Comparison of ENCODE assay signal across 8 cellular contexts in the genomic region with DNA sequence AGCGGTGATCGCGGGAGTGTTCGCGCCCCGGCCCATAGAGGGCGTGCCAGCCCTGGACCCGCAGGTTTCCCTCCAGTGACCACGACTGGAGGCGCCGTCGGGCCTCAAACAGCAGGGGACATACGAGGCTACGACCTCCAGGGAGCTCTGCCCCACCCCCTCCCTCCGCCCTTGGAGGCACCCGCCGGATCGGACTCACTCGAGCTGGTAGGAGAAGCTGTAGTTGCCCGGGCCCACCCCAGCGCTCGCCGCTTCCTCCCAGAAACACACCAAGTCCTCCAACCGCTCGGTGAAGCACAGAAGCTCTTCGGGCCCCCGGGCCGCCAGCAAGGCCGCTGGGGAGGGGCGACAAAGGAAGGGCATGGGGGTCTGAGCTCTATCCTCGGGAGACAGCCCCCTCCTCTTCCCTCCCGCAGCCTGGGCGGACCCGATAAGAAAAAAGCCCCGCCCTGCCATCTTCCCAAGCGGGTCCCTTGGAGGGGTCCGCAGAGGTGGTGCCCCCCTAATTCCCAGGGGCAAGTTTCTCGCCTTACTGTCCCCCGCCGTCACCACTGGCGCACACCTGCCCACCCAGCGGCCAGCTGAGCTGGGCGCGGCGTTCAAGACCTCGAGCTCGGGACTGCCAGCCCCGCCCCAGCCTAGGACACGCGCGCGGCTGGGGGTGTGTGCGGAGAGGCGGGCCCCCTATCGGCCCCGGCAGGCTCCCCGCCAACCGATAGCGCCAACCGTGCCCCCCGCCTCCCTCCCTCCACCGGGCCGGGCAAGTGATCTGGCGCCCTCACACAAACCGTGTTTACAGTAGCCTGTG. TPM values are rescaled to one million over a fixed set of nuclear protein-coding genes. Genes with fewer than 3 reads are reported as not detected.
DNase-seq lines count a peak whose midpoint lies in the region; ATAC-seq, FAIRE-seq and TF ChIP-seq lines count a peak whose summit lies in the region.

No MANE protein-coding gene starts in this region.

- H3K4me1 ChIP-seq in SJSA1 (replicated peaks) (peaks cover 43% of the 10 kb centered on the region), K562 (replicated peaks in 1 of 2; ENCODE audit: control insufficient read depth in 2 of 2, insufficient read depth in 2 of 2, low read length in 2 of 2) (peaks cover 8 to 50% of the 10 kb centered on the region in 2 experiments; a peak in 3 of 5 replicates)

- DNase-seq in CD1c-positive myeloid dendritic cell (ENCODE audit: extremely low spot score): peak; percentile 55
- DNase-seq in HTR-8/SVneo (ENCODE audit: insufficient read length, low spot score): peak; percentile 53
- DNase-seq in SJSA1 (ENCODE audit: low read depth in 1 of 2, low spot score in 2 of 2): peak in 1 of 2 experiments; percentile 59
- DNase-seq in K562 (ENCODE audit: extremely low read depth in 1 of 4, low spot score in 3 of 4): peak; percentile 88 to 95 (median 88)
- DNase-seq in islet precursor cell: peak; percentile 91
- DNase-seq in stimulated activated CD4-positive, alpha-beta T cell treated with anti-CD3 and anti-CD28 coated beads, Interleukin-4, amount 100 ng/mL, for 48 hours (ENCODE audit: low read depth in 2 of 2): peak; percentile 42 to 57

- H3K9me3 ChIP-seq in SJSA1 (replicated peaks) (no peaks in the 10 kb centered on the region), K562 (replicated peaks; ENCODE audit: control insufficient read depth, insufficient read depth, low read depth, low read length) (no peaks in the 10 kb centered on the region)

- peaks cover 3% of the 10 kb centered on the region for H3K9me1 ChIP-seq in K562 (ENCODE audit: control insufficient read depth, insufficient read depth, low read length)

- peak; percentile 44; the same call in 1 of the 2 replicates for TF ChIP-seq POLR2A in K562 (conservative IDR thresholded peaks at IDR 0.05)

- peaks cover 16% of the 10 kb centered on the region; the same call in 2 of the 3 replicates for H3K79me2 ChIP-seq in K562 (ENCODE audit: control insufficient read depth, insufficient read depth, low read length)

- H3K27ac ChIP-seq in SJSA1 (no peak overlapping the region), K562 (ENCODE audit: extremely low read depth, low read depth, low read length) (peak overlapping the region; percentile 70)

- peak overlapping the region; percentile 64 to 91 for H3K9ac ChIP-seq in K562 (ENCODE audit: insufficient read depth in 1 of 2, low read depth in 2 of 2, low read length in 2 of 2)

- peaks cover 12% of the 10 kb centered on the region for H3K27me3 ChIP-seq in SJSA1 (replicated peaks)
- H3K27me3 ChIP-seq in K562 (ENCODE audit: control insufficient read depth in 2 of 2, insufficient read depth in 2 of 2, low read length in 2 of 2): no peaks in the 10 kb centered on the region

- FAIRE-seq in HTR-8/SVneo (lab: Jason Lieb, UNC) (no peak), K562 (lab: Jason Lieb, UNC) (peak; percentile 92)

- peak; percentile 56 to 83 for TF ChIP-seq RAD21 in K562 (CRISPR knock-in tag; conservative IDR thresholded peaks at IDR 0.05 in 1 of 2, IDR thresholded peaks at IDR 0.05 in 1 of 2)

- BruUV-seq in K562 (replicated peaks; lab: Mats Ljungman, UMichigan): TSS peak; percentile 51

- intact Hi-C loops in K562 (cut with micrococcal nuclease): loop anchor here (5.0 kb wide), 2 partner anchors 91 to 99 kb away; partner anchors contain the start of gene ELAVL3

- under 1% methylated on average over 47 of the region's 65 CpGs for WGBS in K562 (ENCODE audit: insufficient coverage, low coverage, missing lambda C conversion rate)

- peak; percentile 95 to 98 (median 96) for TF ChIP-seq CTCF in K562 (IDR thresholded peaks at IDR 0.05 in 2 of 3, conservative IDR thresholded peaks at IDR 0.05 in 1 of 3; ENCODE audit: insufficient read depth in 2 of 3, low read depth in 1 of 3, low read length in 3 of 3)

- H3K4me3 ChIP-seq in SJSA1 (0 out of 2 replicates have a peak overlapping the region, but pooled peaks have one; percentile 3), K562 (peak overlapping the region; percentile 50)

- POLR2A ChIA-PET in K562 (lab: Yijun Ruan, JAX): interaction anchor here (0.6 to 2.8 kb wide), 10 partner anchors 9 to 919 kb away, joined by 3 to 20 read pairs (median 3); partner anchors contain the start of genes ODAD3 and SWSAP1

- TF ChIP-seq EP300 in K562 (IDR thresholded peaks at IDR 0.05; ENCODE audit: low read length): 0 out of 2 replicates have a peak, but pooled peaks have one; percentile 5

- no peaks in the 10 kb centered on the region; the same call in 1 of the 2 replicates for H4K20me1 ChIP-seq in K562 (replicated peaks; ENCODE audit: control insufficient read depth, insufficient read depth, low read length)

- in situ Hi-C loops in K562 (cut with MboI): no loop called here

- CTCF ChIA-PET in K562 (lab: Yijun Ruan, JAX; ENCODE audit: low intra/inter-chr PET ratio): interaction anchor here (0.6 kb wide), 1 partner anchor 153 kb away, joined by 3 read pairs; no protein-coding TSS in a partner anchor

- ATAC-seq in K562 (peak; percentile 89), GM19463 (IDR thresholded peaks at IDR 0.05; ENCODE audit: unreplicated experiment) (no peak), HG03108 (IDR thresholded peaks at IDR 0.05; ENCODE audit: unreplicated experiment) (no peak)

- peak overlapping the region; percentile 90 for H3K4me2 ChIP-seq in K562 (ENCODE audit: insufficient read depth, low read length)

- H3K36me3 ChIP-seq in SJSA1 (no peaks in the 10 kb centered on the region), K562 (ENCODE audit: control insufficient read depth, insufficient read depth, low read length) (peaks cover 32% of the 10 kb centered on the region)

- peak overlapping the region; percentile 80 for H2AFZ ChIP-seq in K562 (ENCODE audit: low read depth, low read length)

RNA-seq across cellular contexts. Expression of gene EPOR, which starts 1.0 kb away (rescaled TPM):
- 2.6 and 4.5 TPM in 2 replicates for total RNA-seq in SJSA1 (2014; rRNA removed; shearing (Covaris generic))
- total RNA-seq in K562 (2011; cell fraction: chromatin; rRNA removed; ENCODE audit: low replicate concordance): 15.0 and 49.1 TPM in 2 replicates
- 46.8 and 47.2 TPM in 2 replicates for total RNA-seq in K562 (2011; cell fraction: nucleolus; rRNA removed)
- total RNA-seq in K562 (2011; cell fraction: nucleoplasm; rRNA removed): 28.8 and 30.8 TPM in 2 replicates
- 10.0 and 14.7 TPM in 2 replicates for total RNA-seq in K562 (2014; rRNA removed)
- total RNA-seq in K562 (2014; rRNA removed; fragmentation: Illumina TruSeq; extraction: Trizol): 2.8 and 3.3 TPM in 2 replicates
- 5.0 and 5.2 TPM in 2 replicates for total RNA-seq in K562 (2015; rRNA removed; fragmentation: Illumina TruSeq; extraction: Trizol)
- total RNA-seq in K562 (2021): 14.1 and 15.6 TPM in 2 replicates
- polyA plus RNA-seq in K562 (2011; rRNA removed): 8.7 and 9.2 TPM in 2 replicates
- 7.9 and 28.0 TPM in 2 replicates for polyA plus RNA-seq in K562 (2011; cell fraction: cytosol; rRNA removed)
- polyA plus RNA-seq in K562 (2011; cell fraction: nucleus; rRNA removed): 17.3 and 44.3 TPM in 2 replicates
- polyA plus RNA-seq in K562 (2012): 11.3 and 13.7 TPM in 2 replicates
- 8.5 and 8.9 TPM in 2 replicates for polyA plus RNA-seq in K562 (2014; fragmentation: Illumina TruSeq; extraction: Trizol)
- polyA plus RNA-seq in K562 (2014; fragmentation: Nextera tagmentation; extraction: Ambion mirVana): 1 to 10 TPM; 1.3 TPM
- 17.0 and 17.9 TPM in 2 replicates for polyA plus RNA-seq in K562 (2014; rRNA removed)
- polyA minus RNA-seq in K562 (2011; rRNA and poly(A)+ RNA removed): 1.9 and 4.3 TPM in 2 replicates
- polyA minus RNA-seq in K562 (2011; cell fraction: cytosol; rRNA and poly(A)+ RNA removed): 6.1 and 8.2 TPM in 2 replicates
- polyA minus RNA-seq in K562 (2011; cell fraction: nucleus; rRNA and poly(A)+ RNA removed): 5.2 and 6.9 TPM in 2 replicates

RNA-seq across cellular contexts. Expression of gene SWSAP1, which starts 8.6 kb away (rescaled TPM):
- 0.38 and 0.79 TPM in 2 replicates for total RNA-seq in SJSA1 (2014; rRNA removed; shearing (Covaris generic))
- 1.5 and 2.6 TPM in 2 replicates for total RNA-seq in K562 (2011; cell fraction: chromatin; rRNA removed; ENCODE audit: low replicate concordance)
- 2.6 and 3.5 TPM in 2 replicates for total RNA-seq in K562 (2011; cell fraction: nucleolus; rRNA removed)
- total RNA-seq in K562 (2011; cell fraction: nucleoplasm; rRNA removed): 2.3 and 3.1 TPM in 2 replicates
- total RNA-seq in K562 (2014; rRNA removed): 2.8 and 3.9 TPM in 2 replicates
- total RNA-seq in K562 (2014; rRNA removed; fragmentation: Illumina TruSeq; extraction: Trizol): 0.77 and 0.80 TPM in 2 replicates
- 1.9 and 2.3 TPM in 2 replicates for total RNA-seq in K562 (2015; rRNA removed; fragmentation: Illumina TruSeq; extraction: Trizol)
- total RNA-seq in K562 (2021): 2.5 and 3.0 TPM in 2 replicates
- 1.3 and 1.8 TPM in 2 replicates for polyA plus RNA-seq in K562 (2011; rRNA removed)
- polyA plus RNA-seq in K562 (2011; cell fraction: cytosol; rRNA removed): 1.9 and 3.2 TPM in 2 replicates
- polyA plus RNA-seq in K562 (2011; cell fraction: nucleus; rRNA removed): 1.2 and 1.3 TPM in 2 replicates
- polyA plus RNA-seq in K562 (2012): 2.9 and 3.1 TPM in 2 replicates
- 1.7 and 2.6 TPM in 2 replicates for polyA plus RNA-seq in K562 (2014; fragmentation: Illumina TruSeq; extraction: Trizol)
- polyA plus RNA-seq in K562 (2014; fragmentation: Nextera tagmentation; extraction: Ambion mirVana): under 1 TPM; 0.18 to 0.73 TPM
- polyA plus RNA-seq in K562 (2014; rRNA removed): 2.0 and 4.3 TPM in 2 replicates
- polyA minus RNA-seq in K562 (2011; rRNA and poly(A)+ RNA removed): 0.51 and 0.67 TPM in 2 replicates
- 0.48 TPM in 1 of 2 replicates, not detected in the other for polyA minus RNA-seq in K562 (2011; cell fraction: cytosol; rRNA and poly(A)+ RNA removed)
- polyA minus RNA-seq in K562 (2011; cell fraction: nucleus; rRNA and poly(A)+ RNA removed): 0.54 and 2.1 TPM in 2 replicates

RNA-seq across cellular contexts. Expression of gene PLPPR2, which starts 27.9 kb away (rescaled TPM):
- 22.3 and 22.5 TPM in 2 replicates for total RNA-seq in SJSA1 (2014; rRNA removed; shearing (Covaris generic))
- 8.1 and 27.1 TPM in 2 replicates for total RNA-seq in K562 (2011; cell fraction: chromatin; rRNA removed; ENCODE audit: low replicate concordance)
- total RNA-seq in K562 (2011; cell fraction: nucleolus; rRNA removed): 25.7 and 35.0 TPM in 2 replicates
- 21.9 and 29.8 TPM in 2 replicates for total RNA-seq in K562 (2011; cell fraction: nucleoplasm; rRNA removed)
- total RNA-seq in K562 (2014; rRNA removed): 4.4 and 11.2 TPM in 2 replicates
- total RNA-seq in K562 (2014; rRNA removed; fragmentation: Illumina TruSeq; extraction: Trizol): 1.8 and 2.1 TPM in 2 replicates
- 2.6 and 3.1 TPM in 2 replicates for total RNA-seq in K562 (2015; rRNA removed; fragmentation: Illumina TruSeq; extraction: Trizol)
- total RNA-seq in K562 (2021): 15.9 and 17.6 TPM in 2 replicates
- polyA plus RNA-seq in K562 (2011; rRNA removed): 3.4 and 6.3 TPM in 2 replicates
- 5.2 and 13.0 TPM in 2 replicates for polyA plus RNA-seq in K562 (2011; cell fraction: cytosol; rRNA removed)
- 21.6 and 30.6 TPM in 2 replicates for polyA plus RNA-seq in K562 (2011; cell fraction: nucleus; rRNA removed)
- polyA plus RNA-seq in K562 (2012): 16.0 and 16.8 TPM in 2 replicates
- polyA plus RNA-seq in K562 (2014; fragmentation: Illumina TruSeq; extraction: Trizol): 8.1 and 12.8 TPM in 2 replicates
- under 1 TPM; 0.49 TPM for polyA plus RNA-seq in K562 (2014; fragmentation: Nextera tagmentation; extraction: Ambion mirVana)
- 8.6 and 10.0 TPM in 2 replicates for polyA plus RNA-seq in K562 (2014; rRNA removed)
- polyA minus RNA-seq in K562 (2011; rRNA and poly(A)+ RNA removed): 1.1 and 2.5 TPM in 2 replicates
- polyA minus RNA-seq in K562 (2011; cell fraction: cytosol; rRNA and poly(A)+ RNA removed): 6.1 and 10.4 TPM in 2 replicates
- 7.2 and 8.5 TPM in 2 replicates for polyA minus RNA-seq in K562 (2011; cell fraction: nucleus; rRNA and poly(A)+ RNA removed)

RNA-seq across cellular contexts. Expression of gene RGL3, which starts 36.0 kb away (rescaled TPM):
- 0.22 TPM in 1 of 2 replicates, not detected in the other for total RNA-seq in SJSA1 (2014; rRNA removed; shearing (Covaris generic))
- 1.2 and 4.6 TPM in 2 replicates for total RNA-seq in K562 (2011; cell fraction: chromatin; rRNA removed; ENCODE audit: low replicate concordance)
- 1.3 and 1.5 TPM in 2 replicates for total RNA-seq in K562 (2011; cell fraction: nucleolus; rRNA removed)
- total RNA-seq in K562 (2011; cell fraction: nucleoplasm; rRNA removed): 0.38 and 2.1 TPM in 2 replicates
- total RNA-seq in K562 (2014; rRNA removed) (0.16 and 0.32 TPM in 2 replicates), K562 (2014; rRNA removed; fragmentation: Illumina TruSeq; extraction: Trizol) (not detected in 2 replicates), K562 (2015; rRNA removed; fragmentation: Illumina TruSeq; extraction: Trizol) (0.11 TPM in 1 of 2 replicates, not detected in the other), K562 (2021) (0.40 and 0.58 TPM in 2 replicates)
- polyA plus RNA-seq in K562 (2011; rRNA removed) (0.26 and 0.61 TPM in 2 replicates), K562 (2014; fragmentation: Illumina TruSeq; extraction: Trizol) (0.22 TPM in 2 replicates), K562 (2014; fragmentation: Nextera tagmentation; extraction: Ambion mirVana) (not detected), K562 (2014; rRNA removed) (0.09 and 0.12 TPM in 2 replicates)
- polyA plus RNA-seq in K562 (2011; cell fraction: cytosol; rRNA removed): 0.34 and 0.40 TPM in 2 replicates
- 2.1 and 3.0 TPM in 2 replicates for polyA plus RNA-seq in K562 (2011; cell fraction: nucleus; rRNA removed)
- 0.52 and 1.4 TPM in 2 replicates for polyA plus RNA-seq in K562 (2012)
- polyA minus RNA-seq in K562 (2011; rRNA and poly(A)+ RNA removed): 0.14 TPM in 1 of 2 replicates, not detected in the other
- 2.7 TPM in 1 of 2 replicates, not detected in the other for polyA minus RNA-seq in K562 (2011; cell fraction: cytosol; rRNA and poly(A)+ RNA removed)
- 0.33 and 0.67 TPM in 2 replicates for polyA minus RNA-seq in K562 (2011; cell fraction: nucleus; rRNA and poly(A)+ RNA removed)

RNA-seq across cellular contexts. Expression of gene CCDC159, which starts 36.8 kb away (rescaled TPM):
- total RNA-seq in SJSA1 (2014; rRNA removed; shearing (Covaris generic)): 5.1 and 7.3 TPM in 2 replicates
- 35.6 and 69.3 TPM in 2 replicates for total RNA-seq in K562 (2011; cell fraction: chromatin; rRNA removed; ENCODE audit: low replicate concordance)
- 24.6 and 29.0 TPM in 2 replicates for total RNA-seq in K562 (2011; cell fraction: nucleolus; rRNA removed)
- total RNA-seq in K562 (2011; cell fraction: nucleoplasm; rRNA removed): 35.5 and 35.6 TPM in 2 replicates
- total RNA-seq in K562 (2014; rRNA removed) (3.6 and 3.7 TPM in 2 replicates), K562 (2014; rRNA removed; fragmentation: Illumina TruSeq; extraction: Trizol) (3.1 and 3.9 TPM in 2 replicates), K562 (2015; rRNA removed; fragmentation: Illumina TruSeq; extraction: Trizol) (3.9 and 4.7 TPM in 2 replicates), K562 (2021) (5.9 and 7.6 TPM in 2 replicates)
- polyA plus RNA-seq in K562 (2011; rRNA removed) (6.8 and 9.4 TPM in 2 replicates), K562 (2014; fragmentation: Illumina TruSeq; extraction: Trizol) (8.9 and 10.1 TPM in 2 replicates), K562 (2014; fragmentation: Nextera tagmentation; extraction: Ambion mirVana) (1 to 10 TPM in 1 of 2 experiments, under 1 TPM in 1; 0.68 to 2.5 TPM), K562 (2014; rRNA removed) (6.8 and 8.6 TPM in 2 replicates)
- polyA plus RNA-seq in K562 (2011; cell fraction: cytosol; rRNA removed): 5.8 and 5.9 TPM in 2 replicates
- polyA plus RNA-seq in K562 (2011; cell fraction: nucleus; rRNA removed): 52.3 and 65.7 TPM in 2 replicates
- polyA plus RNA-seq in K562 (2012): 13.1 and 29.9 TPM in 2 replicates
- 2.1 and 3.3 TPM in 2 replicates for polyA minus RNA-seq in K562 (2011; rRNA and poly(A)+ RNA removed)
- polyA minus RNA-seq in K562 (2011; cell fraction: cytosol; rRNA and poly(A)+ RNA removed): not detected in 2 replicates
- 14.4 and 14.7 TPM in 2 replicates for polyA minus RNA-seq in K562 (2011; cell fraction: nucleus; rRNA and poly(A)+ RNA removed)
